Comparison of ENCODE assay signal across 11 cellular contexts in genomic region chr5:34524123-34524522, GRCh38.
A peak's percentile ranks its signal among the peaks of the same experiment; 100 is the strongest.
DNase-seq lines count a peak whose midpoint lies in the region; ATAC-seq, FAIRE-seq and TF ChIP-seq lines count a peak whose summit lies in the region.
"Had no signal": no experiment of that assay in that cellular context is flagged by ENCODE, and none has a peak within 500 bp of the region (broad histone marks: within the 10 kb centered on the region; RNA-seq: fewer than 3 reads in every experiment).

No MANE protein-coding gene starts in this region.

- peaks cover 2% of the 10 kb centered on the region for H3K27me3 Mint-ChIP-seq in activated T-helper 17 cell treated with anti-CD3 and anti-CD28 coated beads, Interleukin-2, amount 50 U/mL, for 72 hours

- no peak for FAIRE-seq in H54 (lab: Jason Lieb, UNC)
- FAIRE-seq: GM12891, islet of Langerhans had no signal

- DNase-seq in H54 (ENCODE audit: insufficient read length, low spot score) = peak; percentile 40
- DNase-seq in fibroblast of the conjunctiva (ENCODE audit: low read depth) = peak; percentile 55
- DNase-seq in stromal cell of bone marrow (ENCODE audit: low read depth) = peak; percentile 77
- no peak for DNase-seq in Ammon's horn (ENCODE audit: low spot score)
- DNase-seq in activated CD8-positive, alpha-beta memory T cell treated with anti-CD3 and anti-CD28 coated beads for 24 hours = no peak
- DNase-seq: endodermal cell, SJCRH30 had no signal

- H3K4me3 Mint-ChIP-seq in activated T-helper 17 cell treated with anti-CD3 and anti-CD28 coated beads, Interleukin-2, amount 50 U/mL, for 72 hours = no peak overlapping the region
- H3K4me3 Mint-ChIP-seq: endodermal cell had no signal

- no peak for TF ChIP-seq POLR2A in H54 (IDR thresholded peaks at IDR 0.05; ENCODE audit: low read depth, low read length)

- no peaks in the 10 kb centered on the region for H3K9me3 Mint-ChIP-seq in activated T-helper 17 cell treated with anti-CD3 and anti-CD28 coated beads, Interleukin-2, amount 50 U/mL, for 72 hours
- H3K9me3 Mint-ChIP-seq: endodermal cell had no signal

- ATAC-seq in activated T-helper 17 cell treated with anti-CD3 and anti-CD28 coated beads, Interleukin-2, amount 50 U/mL, for 72 hours (replicated peaks) = peak; percentile 44
- no peak for ATAC-seq in HG03039 (IDR thresholded peaks at IDR 0.05; ENCODE audit: unreplicated experiment)

- no peak overlapping the region for H3K27ac Mint-ChIP-seq in activated T-helper 17 cell treated with anti-CD3 and anti-CD28 coated beads, Interleukin-2, amount 50 U/mL, for 72 hours

- no peaks in the 10 kb centered on the region for H3K4me1 Mint-ChIP-seq in activated T-helper 17 cell treated with anti-CD3 and anti-CD28 coated beads, Interleukin-2, amount 50 U/mL, for 72 hours

- H3K36me3 Mint-ChIP-seq in activated T-helper 17 cell treated with anti-CD3 and anti-CD28 coated beads, Interleukin-2, amount 50 U/mL, for 72 hours (ENCODE audit: low read depth) = no peaks in the 10 kb centered on the region

Comparison
In these comparisons a context has a peak if more than half of its experiments do, and no peak if none do; other contexts are left out.
1. DNase-seq: peak in H54 (single experiment), fibroblast of the conjunctiva (single experiment) and stromal cell of bone marrow (single experiment); none in Ammon's horn (single experiment) and activated CD8-positive, alpha-beta memory T cell treated with anti-CD3 and anti-CD28 coated beads for 24 hours (single experiment).